Comparison of ENCODE assay signal across 1 cellular context in the genomic region with DNA sequence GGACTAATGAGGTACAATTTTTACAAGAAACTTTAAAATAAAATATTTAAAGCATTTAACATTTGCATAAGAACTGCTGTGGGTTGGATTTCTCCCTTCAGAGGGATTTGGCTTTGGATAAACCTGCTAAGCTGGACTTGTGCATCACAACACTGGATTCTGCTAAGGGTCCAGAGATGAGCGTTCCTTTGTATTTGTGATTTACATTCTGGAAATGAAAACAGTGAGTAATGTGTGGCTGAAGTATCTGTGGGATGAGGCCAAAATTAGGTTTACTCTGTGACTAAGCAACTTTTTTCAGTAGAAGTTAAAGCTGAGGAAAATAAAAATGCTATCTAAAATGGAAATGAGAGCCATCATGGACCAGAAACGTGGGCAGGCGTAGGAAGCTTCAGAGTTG.
TF ChIP-seq lines count a peak whose summit lies in the region.

No MANE protein-coding gene starts in this region.

TF ChIP-seq in HepG2, 621 proteins besides CTCF, POLR2A, EP300 and RAD21:
- TF ChIP-seq RBM22 (optimal IDR thresholded peaks at IDR 0.05; ENCODE audit: low read length) (no peak), MAFK (conservative IDR thresholded peaks at IDR 0.05 in 1 of 2, IDR thresholded peaks at IDR 0.05 in 1 of 2; ENCODE audit: low read length in 2 of 2) (peak in 1 of 2 experiments; percentile 35; a peak in 1 of 4 replicates), ZNF775 (CRISPR knock-in tag; IDR thresholded peaks at IDR 0.05; ENCODE audit: borderline replicate concordance) (no peak), NFE2L2 (IDR thresholded peaks at IDR 0.05; ENCODE audit: low read length) (peak; percentile 77)
- TF ChIP-seq, protein P1, sequence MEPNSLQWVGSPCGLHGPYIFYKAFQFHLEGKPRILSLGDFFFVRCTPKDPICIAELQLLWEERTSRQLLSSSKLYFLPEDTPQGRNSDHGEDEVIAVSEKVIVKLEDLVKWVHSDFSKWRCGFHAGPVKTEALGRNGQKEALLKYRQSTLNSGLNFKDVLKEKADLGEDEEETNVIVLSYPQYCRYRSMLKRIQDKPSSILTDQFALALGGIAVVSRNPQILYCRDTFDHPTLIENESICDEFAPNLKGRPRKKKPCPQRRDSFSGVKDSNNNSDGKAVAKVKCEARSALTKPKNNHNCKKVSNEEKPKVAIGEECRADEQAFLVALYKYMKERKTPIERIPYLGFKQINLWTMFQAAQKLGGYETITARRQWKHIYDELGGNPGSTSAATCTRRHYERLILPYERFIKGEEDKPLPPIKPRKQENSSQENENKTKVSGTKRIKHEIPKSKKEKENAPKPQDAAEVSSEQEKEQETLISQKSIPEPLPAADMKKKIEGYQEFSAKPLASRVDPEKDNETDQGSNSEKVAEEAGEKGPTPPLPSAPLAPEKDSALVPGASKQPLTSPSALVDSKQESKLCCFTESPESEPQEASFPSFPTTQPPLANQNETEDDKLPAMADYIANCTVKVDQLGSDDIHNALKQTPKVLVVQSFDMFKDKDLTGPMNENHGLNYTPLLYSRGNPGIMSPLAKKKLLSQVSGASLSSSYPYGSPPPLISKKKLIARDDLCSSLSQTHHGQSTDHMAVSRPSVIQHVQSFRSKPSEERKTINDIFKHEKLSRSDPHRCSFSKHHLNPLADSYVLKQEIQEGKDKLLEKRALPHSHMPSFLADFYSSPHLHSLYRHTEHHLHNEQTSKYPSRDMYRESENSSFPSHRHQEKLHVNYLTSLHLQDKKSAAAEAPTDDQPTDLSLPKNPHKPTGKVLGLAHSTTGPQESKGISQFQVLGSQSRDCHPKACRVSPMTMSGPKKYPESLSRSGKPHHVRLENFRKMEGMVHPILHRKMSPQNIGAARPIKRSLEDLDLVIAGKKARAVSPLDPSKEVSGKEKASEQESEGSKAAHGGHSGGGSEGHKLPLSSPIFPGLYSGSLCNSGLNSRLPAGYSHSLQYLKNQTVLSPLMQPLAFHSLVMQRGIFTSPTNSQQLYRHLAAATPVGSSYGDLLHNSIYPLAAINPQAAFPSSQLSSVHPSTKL (CRISPR knock-in tag; IDR thresholded peaks at IDR 0.05): 0 out of 2 replicates have a peak, but pooled peaks have one; percentile 37
